In the genomic region with DNA sequence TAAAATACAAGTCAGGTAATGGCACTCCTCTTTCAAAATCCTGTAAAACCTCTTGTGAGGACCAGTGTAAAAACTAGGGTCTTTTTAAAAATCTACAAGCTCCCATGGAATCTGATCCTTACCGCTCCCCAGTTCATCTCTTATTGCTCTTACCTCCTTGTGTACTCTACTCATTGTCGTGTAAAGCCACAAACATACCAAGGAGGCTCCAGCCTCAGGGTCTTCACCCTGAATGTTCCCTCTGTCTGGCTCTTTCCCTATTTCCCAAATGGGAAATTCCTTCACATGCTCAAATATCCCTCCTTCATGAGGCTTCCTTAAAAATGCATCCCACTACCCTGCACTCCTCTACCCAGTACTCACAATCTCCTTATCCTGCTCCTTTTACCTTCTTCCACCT, we compare ENCODE assay signal across 15 cellular contexts.
DNase-seq lines count a peak whose midpoint lies in the region; ATAC-seq and TF ChIP-seq lines count a peak whose summit lies in the region.
"Had no signal": no experiment of that assay in that cellular context is flagged by ENCODE, and none has a peak within 500 bp of the region (broad histone marks: within the 10 kb centered on the region; RNA-seq: fewer than 3 reads in every experiment).

No MANE protein-coding gene starts in this region.

- peak; percentile 59 for DNase-seq in GM23338 (ENCODE audit: low spot score)
- no peak for DNase-seq in chondrocyte (ENCODE audit: low spot score)
- peak; percentile 10 for DNase-seq in iPS-NIHi11 (ENCODE audit: low spot score)
- DNase-seq in stimulated activated CD4-positive, alpha-beta T cell treated with anti-CD3 and anti-CD28 coated beads, Interleukin-4, amount 100 ng/mL, for 24 hours = no peak
- no peak for DNase-seq in T-helper 2 cell
- no peak for DNase-seq in MV-4-11 (lab: John Stamatoyannopoulos, UW)
- DNase-seq: ACHN; CD4-positive, CD25-positive, alpha-beta regulatory T cell; DMS53 had no signal

- H3K27ac Mint-ChIP-seq in GM23338 (0 out of 2 replicates have a peak overlapping the region, but pooled peaks have one; percentile 6), chondrocyte (ENCODE audit: unreplicated experiment) (peak overlapping the region; percentile 37)
- H3K27ac Mint-ChIP-seq: CD4-positive, CD25-positive, alpha-beta regulatory T cell had no signal

- H3K9me2 ChIP-seq in GM23338 (ENCODE audit: insufficient read depth) = no peaks in the 10 kb centered on the region

- H3K4me1 ChIP-seq in GM23338 (ENCODE audit: insufficient read depth) = peaks cover 14% of the 10 kb centered on the region
- H3K4me1 ChIP-seq: HAP-1 had no signal

- H3K4me3 Mint-ChIP-seq in GM23338 (no peak overlapping the region), chondrocyte (ENCODE audit: unreplicated experiment) (no peak overlapping the region)
- H3K4me3 Mint-ChIP-seq: CD4-positive, CD25-positive, alpha-beta regulatory T cell had no signal

- no peaks in the 10 kb centered on the region for H4K20me1 ChIP-seq in GM23338 (replicated peaks; ENCODE audit: insufficient read depth)
- H4K20me1 ChIP-seq: BLaER1 treated with 17β-estradiol and CSF1 and Interleukin-3, amounts not matched to agents 10 nM and 100 nM had no signal

- H3K27me3 Mint-ChIP-seq in GM23338 (ENCODE audit: insufficient read depth, low read depth, poor library complexity) = no peaks in the 10 kb centered on the region
- no peaks in the 10 kb centered on the region for H3K27me3 Mint-ChIP-seq in chondrocyte (ENCODE audit: low read depth)
- H3K27me3 Mint-ChIP-seq: CD4-positive, CD25-positive, alpha-beta regulatory T cell had no signal

- no peak overlapping the region for H2AFZ ChIP-seq in GM23338

- H3K4me1 Mint-ChIP-seq in GM23338 = peaks cover 21% of the 10 kb centered on the region
- H3K4me1 Mint-ChIP-seq in chondrocyte (ENCODE audit: low read depth) = no peaks in the 10 kb centered on the region
- H3K4me1 Mint-ChIP-seq: CD4-positive, CD25-positive, alpha-beta regulatory T cell had no signal

- H3K9me3 Mint-ChIP-seq in GM23338 (peaks cover 7% of the 10 kb centered on the region; the same call in 2 of the 3 replicates), chondrocyte (ENCODE audit: low read depth) (peaks cover 8% of the 10 kb centered on the region)

- H3K27ac ChIP-seq in GM23338 (ENCODE audit: low read depth) = 0 out of 2 replicates have a peak overlapping the region, but pooled peaks have one; percentile 29
- H3K27ac ChIP-seq: BLaER1 treated with 17β-estradiol and CSF1 and Interleukin-3, amounts not matched to agents 10 nM and 100 nM; KMS-11 had no signal

- H3K4me3 ChIP-seq in GM23338 = no peak overlapping the region
- H3K4me3 ChIP-seq: BLaER1 treated with 17β-estradiol and CSF1 and Interleukin-3, amounts not matched to agents 10 nM and 100 nM; GM12878; HAP-1 had no signal

- H3F3A ChIP-seq in GM23338 (replicated peaks; ENCODE audit: low read depth) = no peaks in the 10 kb centered on the region

- H3K4me2 ChIP-seq in GM23338 = peak overlapping the region; percentile 37
- H3K4me2 ChIP-seq: BLaER1 treated with 17β-estradiol and CSF1 and Interleukin-3, amounts not matched to agents 10 nM and 100 nM; KMS-11 had no signal

- H3K36me3 Mint-ChIP-seq in GM23338 (ENCODE audit: low read depth) (peaks cover 31% of the 10 kb centered on the region), chondrocyte (ENCODE audit: low read depth) (peaks cover 9% of the 10 kb centered on the region)

- H3K36me3 ChIP-seq in GM23338 (ENCODE audit: insufficient read depth) = no peaks in the 10 kb centered on the region
- H3K36me3 ChIP-seq: HAP-1 had no signal

- no peaks in the 10 kb centered on the region for H3K27me3 ChIP-seq in GM23338 (ENCODE audit: insufficient read depth)
- H3K27me3 ChIP-seq: BLaER1 treated with 17β-estradiol and CSF1 and Interleukin-3, amounts not matched to agents 10 nM and 100 nM had no signal

- ATAC-seq in GM23338 = peak; percentile 91
- ATAC-seq in GM21737 (IDR thresholded peaks at IDR 0.05; ENCODE audit: unreplicated experiment) = no peak
- ATAC-seq: GM12878, HepG2 had no signal

- H3K79me2 ChIP-seq in GM23338 (replicated peaks; ENCODE audit: insufficient read depth) = no peaks in the 10 kb centered on the region

- TF ChIP-seq CTCF in GM23338 (conservative IDR thresholded peaks at IDR 0.05; ENCODE audit: low read depth in 2 of 2) = no peak
- TF ChIP-seq CTCF in chondrocyte (IDR thresholded peaks at IDR 0.05) = no peak

TF ChIP-seq in GM23338, 12 proteins besides CTCF, POLR2A, EP300 and RAD21:
- TF ChIP-seq ZNF331 (CRISPR knock-in tag; IDR thresholded peaks at IDR 0.05; ENCODE audit: low read depth) = no peak
- TF ChIP-seq POLR2AphosphoS5 (IDR thresholded peaks at IDR 0.05; ENCODE audit: low read depth) = no peak
- TF ChIP-seq, protein P1, sequence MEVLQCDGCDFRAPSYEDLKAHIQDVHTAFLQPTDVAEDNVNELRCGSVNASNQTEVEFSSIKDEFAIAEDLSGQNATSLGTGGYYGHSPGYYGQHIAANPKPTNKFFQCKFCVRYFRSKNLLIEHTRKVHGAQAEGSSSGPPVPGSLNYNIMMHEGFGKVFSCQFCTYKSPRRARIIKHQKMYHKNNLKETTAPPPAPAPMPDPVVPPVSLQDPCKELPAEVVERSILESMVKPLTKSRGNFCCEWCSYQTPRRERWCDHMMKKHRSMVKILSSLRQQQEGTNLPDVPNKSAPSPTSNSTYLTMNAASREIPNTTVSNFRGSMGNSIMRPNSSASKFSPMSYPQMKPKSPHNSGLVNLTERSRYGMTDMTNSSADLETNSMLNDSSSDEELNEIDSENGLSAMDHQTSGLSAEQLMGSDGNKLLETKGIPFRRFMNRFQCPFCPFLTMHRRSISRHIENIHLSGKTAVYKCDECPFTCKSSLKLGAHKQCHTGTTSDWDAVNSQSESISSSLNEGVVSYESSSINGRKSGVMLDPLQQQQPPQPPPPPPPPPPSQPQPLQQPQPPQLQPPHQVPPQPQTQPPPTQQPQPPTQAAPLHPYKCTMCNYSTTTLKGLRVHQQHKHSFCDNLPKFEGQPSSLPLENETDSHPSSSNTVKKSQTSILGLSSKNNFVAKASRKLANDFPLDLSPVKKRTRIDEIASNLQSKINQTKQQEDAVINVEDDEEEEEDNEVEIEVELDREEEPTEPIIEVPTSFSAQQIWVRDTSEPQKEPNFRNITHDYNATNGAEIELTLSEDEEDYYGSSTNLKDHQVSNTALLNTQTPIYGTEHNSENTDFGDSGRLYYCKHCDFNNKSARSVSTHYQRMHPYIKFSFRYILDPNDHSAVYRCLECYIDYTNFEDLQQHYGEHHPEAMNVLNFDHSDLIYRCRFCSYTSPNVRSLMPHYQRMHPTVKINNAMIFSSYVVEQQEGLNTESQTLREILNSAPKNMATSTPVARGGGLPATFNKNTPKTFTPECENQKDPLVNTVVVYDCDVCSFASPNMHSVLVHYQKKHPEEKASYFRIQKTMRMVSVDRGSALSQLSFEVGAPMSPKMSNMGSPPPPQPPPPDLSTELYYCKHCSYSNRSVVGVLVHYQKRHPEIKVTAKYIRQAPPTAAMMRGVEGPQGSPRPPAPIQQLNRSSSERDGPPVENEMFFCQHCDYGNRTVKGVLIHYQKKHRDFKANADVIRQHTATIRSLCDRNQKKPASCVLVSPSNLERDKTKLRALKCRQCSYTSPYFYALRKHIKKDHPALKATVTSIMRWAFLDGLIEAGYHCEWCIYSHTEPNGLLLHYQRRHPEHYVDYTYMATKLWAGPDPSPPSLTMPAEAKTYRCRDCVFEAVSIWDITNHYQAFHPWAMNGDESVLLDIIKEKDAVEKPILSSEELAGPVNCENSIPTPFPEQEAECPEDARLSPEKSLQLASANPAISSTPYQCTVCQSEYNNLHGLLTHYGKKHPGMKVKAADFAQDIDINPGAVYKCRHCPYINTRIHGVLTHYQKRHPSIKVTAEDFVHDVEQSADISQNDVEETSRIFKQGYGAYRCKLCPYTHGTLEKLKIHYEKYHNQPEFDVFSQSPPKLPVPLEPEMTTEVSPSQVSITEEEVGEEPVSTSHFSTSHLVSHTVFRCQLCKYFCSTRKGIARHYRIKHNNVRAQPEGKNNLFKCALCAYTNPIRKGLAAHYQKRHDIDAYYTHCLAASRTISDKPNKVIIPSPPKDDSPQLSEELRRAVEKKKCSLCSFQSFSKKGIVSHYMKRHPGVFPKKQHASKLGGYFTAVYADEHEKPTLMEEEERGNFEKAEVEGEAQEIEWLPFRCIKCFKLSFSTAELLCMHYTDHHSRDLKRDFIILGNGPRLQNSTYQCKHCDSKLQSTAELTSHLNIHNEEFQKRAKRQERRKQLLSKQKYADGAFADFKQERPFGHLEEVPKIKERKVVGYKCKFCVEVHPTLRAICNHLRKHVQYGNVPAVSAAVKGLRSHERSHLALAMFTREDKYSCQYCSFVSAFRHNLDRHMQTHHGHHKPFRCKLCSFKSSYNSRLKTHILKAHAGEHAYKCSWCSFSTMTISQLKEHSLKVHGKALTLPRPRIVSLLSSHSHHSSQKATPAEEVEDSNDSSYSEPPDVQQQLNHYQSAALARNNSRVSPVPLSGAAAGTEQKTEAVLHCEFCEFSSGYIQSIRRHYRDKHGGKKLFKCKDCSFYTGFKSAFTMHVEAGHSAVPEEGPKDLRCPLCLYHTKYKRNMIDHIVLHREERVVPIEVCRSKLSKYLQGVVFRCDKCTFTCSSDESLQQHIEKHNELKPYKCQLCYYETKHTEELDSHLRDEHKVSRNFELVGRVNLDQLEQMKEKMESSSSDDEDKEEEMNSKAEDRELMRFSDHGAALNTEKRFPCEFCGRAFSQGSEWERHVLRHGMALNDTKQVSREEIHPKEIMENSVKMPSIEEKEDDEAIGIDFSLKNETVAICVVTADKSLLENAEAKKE (CRISPR knock-in tag; IDR thresholded peaks at IDR 0.05) = peak; percentile 22; the same call in 1 of the 2 replicates
- TF ChIP-seq EZH2phosphoT487 (IDR thresholded peaks at IDR 0.05; ENCODE audit: unreplicated experiment) = no peak
TF ChIP-seq in GM23338: peak in this region for 1.

Comparison
In these comparisons a context has a peak if more than half of its experiments do, and no peak if none do; other contexts are left out.
1. DNase-seq: peak in GM23338 (single experiment) and iPS-NIHi11 (single experiment); none in chondrocyte (single experiment), stimulated activated CD4-positive, alpha-beta T cell treated with anti-CD3 and anti-CD28 coated beads, Interleukin-4, amount 100 ng/mL, for 24 hours (single experiment), T-helper 2 cell (0 of 5) and MV-4-11 (single experiment).